1 cellular context compared by ENCODE assay signal in genomic region chr12:65741662-65742480, GRCh38.
TF ChIP-seq lines count a peak whose summit lies in the region.

No MANE protein-coding gene starts in this region.

TF ChIP-seq in HepG2, 621 proteins besides CTCF, POLR2A, EP300 and RAD21 (continued from another document and continues in another):
- TF ChIP-seq HMGXB3 (CRISPR knock-in tag; IDR thresholded peaks at IDR 0.05; ENCODE audit: borderline replicate concordance) (no peak), NBN (conservative IDR thresholded peaks at IDR 0.05) (no peak), REXO4 (CRISPR knock-in tag; IDR thresholded peaks at IDR 0.05; ENCODE audit: borderline replicate concordance) (no peak), SMYD3 (CRISPR knock-in tag; IDR thresholded peaks at IDR 0.05) (no peak), PRPF4 (IDR thresholded peaks at IDR 0.05; ENCODE audit: low read depth, low read length, poor library complexity, severe bottlenecking) (no peak), HNRNPH1 (optimal IDR thresholded peaks at IDR 0.05; ENCODE audit: low read depth, low read length) (no peak), ZNF784 (CRISPR knock-in tag; IDR thresholded peaks at IDR 0.05; ENCODE audit: borderline replicate concordance) (no peak), E2F1 (CRISPR knock-in tag; IDR thresholded peaks at IDR 0.05) (no peak), RBM39 (IDR thresholded peaks at IDR 0.05; ENCODE audit: low read depth, low read length, poor library complexity, severe bottlenecking) (peak; percentile 37), CEBPB (IDR thresholded peaks at IDR 0.05; ENCODE audit: borderline replicate concordance, low read depth, low read length) (no peak), TRIM24 (CRISPR knock-in tag; IDR thresholded peaks at IDR 0.05) (no peak), RARG (CRISPR knock-in tag; IDR thresholded peaks at IDR 0.05; ENCODE audit: low read depth) (no peak), TFE3 (CRISPR knock-in tag; IDR thresholded peaks at IDR 0.05) (no peak), RELA (CRISPR knock-in tag; IDR thresholded peaks at IDR 0.05) (no peak), HNRNPL (IDR thresholded peaks at IDR 0.05; ENCODE audit: low read depth, low read length) (no peak), ZNF280B (CRISPR knock-in tag; IDR thresholded peaks at IDR 0.05; ENCODE audit: borderline replicate concordance) (no peak), ZNF337 (CRISPR knock-in tag; IDR thresholded peaks at IDR 0.05; ENCODE audit: borderline replicate concordance, low read depth) (no peak), MNT (IDR thresholded peaks at IDR 0.05) (no peak), ZBTB43 (CRISPR knock-in tag; conservative IDR thresholded peaks at IDR 0.05) (no peak), ZNF230 (CRISPR knock-in tag; IDR thresholded peaks at IDR 0.05) (no peak), ZNF484 (CRISPR knock-in tag; IDR thresholded peaks at IDR 0.05; ENCODE audit: borderline replicate concordance, low read depth) (no peak), ELF1 (CRISPR knock-in tag; IDR thresholded peaks at IDR 0.05) (no peak), CHCHD3 (CRISPR knock-in tag; IDR thresholded peaks at IDR 0.05) (peak; percentile 73; the same call in 1 of the 2 replicates), ZNF672 (CRISPR knock-in tag; IDR thresholded peaks at IDR 0.05) (no peak), JUNB (CRISPR knock-in tag; IDR thresholded peaks at IDR 0.05; ENCODE audit: borderline replicate concordance) (no peak), ZSCAN21 (CRISPR knock-in tag; IDR thresholded peaks at IDR 0.05; ENCODE audit: borderline replicate concordance) (no peak), ZNF468 (CRISPR knock-in tag; IDR thresholded peaks at IDR 0.05) (no peak), CENPX (CRISPR knock-in tag; IDR thresholded peaks at IDR 0.05) (no peak), KDM2A (CRISPR knock-in tag; IDR thresholded peaks at IDR 0.05; ENCODE audit: borderline replicate concordance, low read depth) (no peak), ZC3H13 (CRISPR knock-in tag; IDR thresholded peaks at IDR 0.05) (no peak), DMAP1 (CRISPR knock-in tag; IDR thresholded peaks at IDR 0.05) (no peak), CBX1 (IDR thresholded peaks at IDR 0.05; ENCODE audit: low read depth) (no peak), ZNF510 (CRISPR knock-in tag; IDR thresholded peaks at IDR 0.05; ENCODE audit: low read depth) (no peak), ZNF562 (CRISPR knock-in tag; IDR thresholded peaks at IDR 0.05; ENCODE audit: borderline replicate concordance) (no peak), HNF4A (CRISPR knock-in tag; IDR thresholded peaks at IDR 0.05) (no peak), SPEN (CRISPR knock-in tag; IDR thresholded peaks at IDR 0.05; ENCODE audit: low read depth) (0 out of 2 replicates have a peak, but pooled peaks have one; percentile 40), RFX3 (CRISPR knock-in tag; IDR thresholded peaks at IDR 0.05) (no peak), NFYC (CRISPR knock-in tag; IDR thresholded peaks at IDR 0.05) (no peak), ZNF101 (CRISPR knock-in tag; IDR thresholded peaks at IDR 0.05; ENCODE audit: borderline replicate concordance, low read depth) (no peak), ZFY (CRISPR knock-in tag; IDR thresholded peaks at IDR 0.05) (peak; percentile 58), TCF7L2 (IDR thresholded peaks at IDR 0.05; ENCODE audit: low read depth, low read length) (no peak), PCBP2 (optimal IDR thresholded peaks at IDR 0.05; ENCODE audit: low read depth, low read length, poor library complexity, severe bottlenecking) (no peak), NR2F6 (IDR thresholded peaks at IDR 0.05) (no peak), NR2F6 (CRISPR knock-in tag; IDR thresholded peaks at IDR 0.05) (no peak), ZNF746 (CRISPR knock-in tag; IDR thresholded peaks at IDR 0.05) (no peak), ZSCAN29 (CRISPR knock-in tag; conservative IDR thresholded peaks at IDR 0.05) (no peak), PHF5A (CRISPR knock-in tag; IDR thresholded peaks at IDR 0.05; ENCODE audit: low read depth, unreplicated experiment) (no peak), ZNF766 (CRISPR knock-in tag; IDR thresholded peaks at IDR 0.05; ENCODE audit: borderline replicate concordance) (no peak)
- TF ChIP-seq, protein P1, sequence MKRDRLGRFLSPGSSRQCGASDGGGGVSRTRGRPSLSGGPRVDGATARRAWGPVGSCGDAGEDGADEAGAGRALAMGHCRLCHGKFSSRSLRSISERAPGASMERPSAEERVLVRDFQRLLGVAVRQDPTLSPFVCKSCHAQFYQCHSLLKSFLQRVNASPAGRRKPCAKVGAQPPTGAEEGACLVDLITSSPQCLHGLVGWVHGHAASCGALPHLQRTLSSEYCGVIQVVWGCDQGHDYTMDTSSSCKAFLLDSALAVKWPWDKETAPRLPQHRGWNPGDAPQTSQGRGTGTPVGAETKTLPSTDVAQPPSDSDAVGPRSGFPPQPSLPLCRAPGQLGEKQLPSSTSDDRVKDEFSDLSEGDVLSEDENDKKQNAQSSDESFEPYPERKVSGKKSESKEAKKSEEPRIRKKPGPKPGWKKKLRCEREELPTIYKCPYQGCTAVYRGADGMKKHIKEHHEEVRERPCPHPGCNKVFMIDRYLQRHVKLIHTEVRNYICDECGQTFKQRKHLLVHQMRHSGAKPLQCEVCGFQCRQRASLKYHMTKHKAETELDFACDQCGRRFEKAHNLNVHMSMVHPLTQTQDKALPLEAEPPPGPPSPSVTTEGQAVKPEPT (CRISPR knock-in tag; IDR thresholded peaks at IDR 0.05; ENCODE audit: low read depth): no peak
- TF ChIP-seq, protein P2, sequence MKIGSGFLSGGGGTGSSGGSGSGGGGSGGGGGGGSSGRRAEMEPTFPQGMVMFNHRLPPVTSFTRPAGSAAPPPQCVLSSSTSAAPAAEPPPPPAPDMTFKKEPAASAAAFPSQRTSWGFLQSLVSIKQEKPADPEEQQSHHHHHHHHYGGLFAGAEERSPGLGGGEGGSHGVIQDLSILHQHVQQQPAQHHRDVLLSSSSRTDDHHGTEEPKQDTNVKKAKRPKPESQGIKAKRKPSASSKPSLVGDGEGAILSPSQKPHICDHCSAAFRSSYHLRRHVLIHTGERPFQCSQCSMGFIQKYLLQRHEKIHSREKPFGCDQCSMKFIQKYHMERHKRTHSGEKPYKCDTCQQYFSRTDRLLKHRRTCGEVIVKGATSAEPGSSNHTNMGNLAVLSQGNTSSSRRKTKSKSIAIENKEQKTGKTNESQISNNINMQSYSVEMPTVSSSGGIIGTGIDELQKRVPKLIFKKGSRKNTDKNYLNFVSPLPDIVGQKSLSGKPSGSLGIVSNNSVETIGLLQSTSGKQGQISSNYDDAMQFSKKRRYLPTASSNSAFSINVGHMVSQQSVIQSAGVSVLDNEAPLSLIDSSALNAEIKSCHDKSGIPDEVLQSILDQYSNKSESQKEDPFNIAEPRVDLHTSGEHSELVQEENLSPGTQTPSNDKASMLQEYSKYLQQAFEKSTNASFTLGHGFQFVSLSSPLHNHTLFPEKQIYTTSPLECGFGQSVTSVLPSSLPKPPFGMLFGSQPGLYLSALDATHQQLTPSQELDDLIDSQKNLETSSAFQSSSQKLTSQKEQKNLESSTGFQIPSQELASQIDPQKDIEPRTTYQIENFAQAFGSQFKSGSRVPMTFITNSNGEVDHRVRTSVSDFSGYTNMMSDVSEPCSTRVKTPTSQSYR (CRISPR knock-in tag; IDR thresholded peaks at IDR 0.05; ENCODE audit: borderline replicate concordance): no peak
